ENCODE assay signal across 1 cellular context in the genomic region with DNA sequence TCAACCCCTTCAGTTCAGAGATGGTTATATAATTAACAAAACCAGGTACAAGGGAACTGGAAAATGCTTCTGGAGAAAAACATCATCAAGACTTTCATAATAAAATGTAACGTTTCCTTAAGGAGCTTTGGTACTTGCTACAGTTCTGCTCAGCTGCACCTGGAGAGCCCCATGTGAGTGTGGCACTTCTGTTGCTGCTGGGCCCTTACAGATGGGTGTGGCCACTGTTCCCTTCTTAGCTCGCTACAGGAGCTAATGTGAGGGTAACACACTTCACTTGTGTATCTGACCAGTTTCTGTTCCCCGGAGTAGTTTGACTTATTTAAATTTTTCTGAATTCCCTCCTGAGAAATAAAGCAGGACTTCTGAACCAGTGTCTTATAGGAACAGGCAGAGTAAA.
TF ChIP-seq lines count a peak whose summit lies in the region.

No MANE protein-coding gene starts in this region.

TF ChIP-seq in GM23338, 12 proteins besides CTCF, POLR2A, EP300 and RAD21 (continued from another document):
- TF ChIP-seq, protein P1, sequence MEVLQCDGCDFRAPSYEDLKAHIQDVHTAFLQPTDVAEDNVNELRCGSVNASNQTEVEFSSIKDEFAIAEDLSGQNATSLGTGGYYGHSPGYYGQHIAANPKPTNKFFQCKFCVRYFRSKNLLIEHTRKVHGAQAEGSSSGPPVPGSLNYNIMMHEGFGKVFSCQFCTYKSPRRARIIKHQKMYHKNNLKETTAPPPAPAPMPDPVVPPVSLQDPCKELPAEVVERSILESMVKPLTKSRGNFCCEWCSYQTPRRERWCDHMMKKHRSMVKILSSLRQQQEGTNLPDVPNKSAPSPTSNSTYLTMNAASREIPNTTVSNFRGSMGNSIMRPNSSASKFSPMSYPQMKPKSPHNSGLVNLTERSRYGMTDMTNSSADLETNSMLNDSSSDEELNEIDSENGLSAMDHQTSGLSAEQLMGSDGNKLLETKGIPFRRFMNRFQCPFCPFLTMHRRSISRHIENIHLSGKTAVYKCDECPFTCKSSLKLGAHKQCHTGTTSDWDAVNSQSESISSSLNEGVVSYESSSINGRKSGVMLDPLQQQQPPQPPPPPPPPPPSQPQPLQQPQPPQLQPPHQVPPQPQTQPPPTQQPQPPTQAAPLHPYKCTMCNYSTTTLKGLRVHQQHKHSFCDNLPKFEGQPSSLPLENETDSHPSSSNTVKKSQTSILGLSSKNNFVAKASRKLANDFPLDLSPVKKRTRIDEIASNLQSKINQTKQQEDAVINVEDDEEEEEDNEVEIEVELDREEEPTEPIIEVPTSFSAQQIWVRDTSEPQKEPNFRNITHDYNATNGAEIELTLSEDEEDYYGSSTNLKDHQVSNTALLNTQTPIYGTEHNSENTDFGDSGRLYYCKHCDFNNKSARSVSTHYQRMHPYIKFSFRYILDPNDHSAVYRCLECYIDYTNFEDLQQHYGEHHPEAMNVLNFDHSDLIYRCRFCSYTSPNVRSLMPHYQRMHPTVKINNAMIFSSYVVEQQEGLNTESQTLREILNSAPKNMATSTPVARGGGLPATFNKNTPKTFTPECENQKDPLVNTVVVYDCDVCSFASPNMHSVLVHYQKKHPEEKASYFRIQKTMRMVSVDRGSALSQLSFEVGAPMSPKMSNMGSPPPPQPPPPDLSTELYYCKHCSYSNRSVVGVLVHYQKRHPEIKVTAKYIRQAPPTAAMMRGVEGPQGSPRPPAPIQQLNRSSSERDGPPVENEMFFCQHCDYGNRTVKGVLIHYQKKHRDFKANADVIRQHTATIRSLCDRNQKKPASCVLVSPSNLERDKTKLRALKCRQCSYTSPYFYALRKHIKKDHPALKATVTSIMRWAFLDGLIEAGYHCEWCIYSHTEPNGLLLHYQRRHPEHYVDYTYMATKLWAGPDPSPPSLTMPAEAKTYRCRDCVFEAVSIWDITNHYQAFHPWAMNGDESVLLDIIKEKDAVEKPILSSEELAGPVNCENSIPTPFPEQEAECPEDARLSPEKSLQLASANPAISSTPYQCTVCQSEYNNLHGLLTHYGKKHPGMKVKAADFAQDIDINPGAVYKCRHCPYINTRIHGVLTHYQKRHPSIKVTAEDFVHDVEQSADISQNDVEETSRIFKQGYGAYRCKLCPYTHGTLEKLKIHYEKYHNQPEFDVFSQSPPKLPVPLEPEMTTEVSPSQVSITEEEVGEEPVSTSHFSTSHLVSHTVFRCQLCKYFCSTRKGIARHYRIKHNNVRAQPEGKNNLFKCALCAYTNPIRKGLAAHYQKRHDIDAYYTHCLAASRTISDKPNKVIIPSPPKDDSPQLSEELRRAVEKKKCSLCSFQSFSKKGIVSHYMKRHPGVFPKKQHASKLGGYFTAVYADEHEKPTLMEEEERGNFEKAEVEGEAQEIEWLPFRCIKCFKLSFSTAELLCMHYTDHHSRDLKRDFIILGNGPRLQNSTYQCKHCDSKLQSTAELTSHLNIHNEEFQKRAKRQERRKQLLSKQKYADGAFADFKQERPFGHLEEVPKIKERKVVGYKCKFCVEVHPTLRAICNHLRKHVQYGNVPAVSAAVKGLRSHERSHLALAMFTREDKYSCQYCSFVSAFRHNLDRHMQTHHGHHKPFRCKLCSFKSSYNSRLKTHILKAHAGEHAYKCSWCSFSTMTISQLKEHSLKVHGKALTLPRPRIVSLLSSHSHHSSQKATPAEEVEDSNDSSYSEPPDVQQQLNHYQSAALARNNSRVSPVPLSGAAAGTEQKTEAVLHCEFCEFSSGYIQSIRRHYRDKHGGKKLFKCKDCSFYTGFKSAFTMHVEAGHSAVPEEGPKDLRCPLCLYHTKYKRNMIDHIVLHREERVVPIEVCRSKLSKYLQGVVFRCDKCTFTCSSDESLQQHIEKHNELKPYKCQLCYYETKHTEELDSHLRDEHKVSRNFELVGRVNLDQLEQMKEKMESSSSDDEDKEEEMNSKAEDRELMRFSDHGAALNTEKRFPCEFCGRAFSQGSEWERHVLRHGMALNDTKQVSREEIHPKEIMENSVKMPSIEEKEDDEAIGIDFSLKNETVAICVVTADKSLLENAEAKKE (CRISPR knock-in tag; IDR thresholded peaks at IDR 0.05) = no peak
- TF ChIP-seq POLR2AphosphoS5 (IDR thresholded peaks at IDR 0.05; ENCODE audit: low read depth) (no peak), NANOG (IDR thresholded peaks at IDR 0.05; ENCODE audit: borderline replicate concordance) (no peak), EZH2 (IDR thresholded peaks at IDR 0.05; ENCODE audit: low read depth, unreplicated experiment) (no peak), JUNB (IDR thresholded peaks at IDR 0.05; ENCODE audit: unreplicated experiment) (no peak), EZH2phosphoT487 (IDR thresholded peaks at IDR 0.05; ENCODE audit: unreplicated experiment) (no peak), CREB1 (CRISPR knock-in tag; IDR thresholded peaks at IDR 0.05; ENCODE audit: low read depth) (no peak), STAT1 (IDR thresholded peaks at IDR 0.05; ENCODE audit: unreplicated experiment) (no peak), ZNF331 (CRISPR knock-in tag; IDR thresholded peaks at IDR 0.05; ENCODE audit: low read depth) (no peak)
- TF ChIP-seq, protein P2, sequence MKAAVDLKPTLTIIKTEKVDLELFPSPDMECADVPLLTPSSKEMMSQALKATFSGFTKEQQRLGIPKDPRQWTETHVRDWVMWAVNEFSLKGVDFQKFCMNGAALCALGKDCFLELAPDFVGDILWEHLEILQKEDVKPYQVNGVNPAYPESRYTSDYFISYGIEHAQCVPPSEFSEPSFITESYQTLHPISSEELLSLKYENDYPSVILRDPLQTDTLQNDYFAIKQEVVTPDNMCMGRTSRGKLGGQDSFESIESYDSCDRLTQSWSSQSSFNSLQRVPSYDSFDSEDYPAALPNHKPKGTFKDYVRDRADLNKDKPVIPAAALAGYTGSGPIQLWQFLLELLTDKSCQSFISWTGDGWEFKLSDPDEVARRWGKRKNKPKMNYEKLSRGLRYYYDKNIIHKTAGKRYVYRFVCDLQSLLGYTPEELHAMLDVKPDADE (IDR thresholded peaks at IDR 0.05) = no peak
- TF ChIP-seq, protein P3, sequence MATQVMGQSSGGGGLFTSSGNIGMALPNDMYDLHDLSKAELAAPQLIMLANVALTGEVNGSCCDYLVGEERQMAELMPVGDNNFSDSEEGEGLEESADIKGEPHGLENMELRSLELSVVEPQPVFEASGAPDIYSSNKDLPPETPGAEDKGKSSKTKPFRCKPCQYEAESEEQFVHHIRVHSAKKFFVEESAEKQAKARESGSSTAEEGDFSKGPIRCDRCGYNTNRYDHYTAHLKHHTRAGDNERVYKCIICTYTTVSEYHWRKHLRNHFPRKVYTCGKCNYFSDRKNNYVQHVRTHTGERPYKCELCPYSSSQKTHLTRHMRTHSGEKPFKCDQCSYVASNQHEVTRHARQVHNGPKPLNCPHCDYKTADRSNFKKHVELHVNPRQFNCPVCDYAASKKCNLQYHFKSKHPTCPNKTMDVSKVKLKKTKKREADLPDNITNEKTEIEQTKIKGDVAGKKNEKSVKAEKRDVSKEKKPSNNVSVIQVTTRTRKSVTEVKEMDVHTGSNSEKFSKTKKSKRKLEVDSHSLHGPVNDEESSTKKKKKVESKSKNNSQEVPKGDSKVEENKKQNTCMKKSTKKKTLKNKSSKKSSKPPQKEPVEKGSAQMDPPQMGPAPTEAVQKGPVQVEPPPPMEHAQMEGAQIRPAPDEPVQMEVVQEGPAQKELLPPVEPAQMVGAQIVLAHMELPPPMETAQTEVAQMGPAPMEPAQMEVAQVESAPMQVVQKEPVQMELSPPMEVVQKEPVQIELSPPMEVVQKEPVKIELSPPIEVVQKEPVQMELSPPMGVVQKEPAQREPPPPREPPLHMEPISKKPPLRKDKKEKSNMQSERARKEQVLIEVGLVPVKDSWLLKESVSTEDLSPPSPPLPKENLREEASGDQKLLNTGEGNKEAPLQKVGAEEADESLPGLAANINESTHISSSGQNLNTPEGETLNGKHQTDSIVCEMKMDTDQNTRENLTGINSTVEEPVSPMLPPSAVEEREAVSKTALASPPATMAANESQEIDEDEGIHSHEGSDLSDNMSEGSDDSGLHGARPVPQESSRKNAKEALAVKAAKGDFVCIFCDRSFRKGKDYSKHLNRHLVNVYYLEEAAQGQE (IDR thresholded peaks at IDR 0.05; ENCODE audit: unreplicated experiment) = no peak
